Comparison of ENCODE assay signal across 8 cellular contexts in genomic region chr6:141077355-141078333, GRCh38.
A peak's percentile ranks its signal among the peaks of the same experiment; 100 is the strongest.
DNase-seq lines count a peak whose midpoint lies in the region; ATAC-seq and TF ChIP-seq lines count a peak whose summit lies in the region.
"Had no signal": no experiment of that assay in that cellular context is flagged by ENCODE, and none has a peak within 500 bp of the region (broad histone marks: within the 10 kb centered on the region; RNA-seq: fewer than 3 reads in every experiment).

No MANE protein-coding gene starts in this region.

- H3K9me3 ChIP-seq in GM23248 (ENCODE audit: low read depth), result no peaks in the 10 kb centered on the region

- H3K27me3 Mint-ChIP-seq in WTC11 (ENCODE audit: low read depth), result no peaks in the 10 kb centered on the region
- H3K27me3 Mint-ChIP-seq in naive thymus-derived CD8-positive, alpha-beta T cell, result peaks cover 0 to 4% (median 0%) of the 10 kb centered on the region in 5 donors

- no peak overlapping the region for H3K9ac ChIP-seq in GM23248

- H3K27ac ChIP-seq in GM23248, result no peak overlapping the region

- H4K20me1 ChIP-seq in GM23248 (ENCODE audit: insufficient read depth), result no peaks in the 10 kb centered on the region

- H3K9me2 ChIP-seq in GM23248 (ENCODE audit: insufficient read depth), result no peaks in the 10 kb centered on the region

- peaks cover 19% of the 10 kb centered on the region for H3K36me3 Mint-ChIP-seq in WTC11
- H3K36me3 Mint-ChIP-seq in naive thymus-derived CD8-positive, alpha-beta T cell, result no peaks in the 10 kb centered on the region

- H3K4me1 Mint-ChIP-seq in WTC11, result peaks cover 8% of the 10 kb centered on the region
- H3K4me1 Mint-ChIP-seq in naive thymus-derived CD8-positive, alpha-beta T cell, result no peaks in the 10 kb centered on the region
- H3K4me1 Mint-ChIP-seq: nephron had no signal

- 88 to 89% methylated on average over 8 of the region's 8 CpGs for WGBS in GM23248 (ENCODE audit: low coverage in 1 of 2, low lambda C conversion rate in 2 of 2, missing lambda C conversion rate in 2 of 2), 2 experiments

- no peak overlapping the region for H2AFZ ChIP-seq in GM23248

- peak; percentile 44 for TF ChIP-seq CTCF in WTC11 (IDR thresholded peaks at IDR 0.05)

- CTCF ChIA-PET in WTC11 (lab: Charles Lee), result interaction anchor here (0.5 to 1.2 kb wide), 2 partner anchors 28 to 346 kb away, joined by 3 read pairs; no protein-coding TSS in a partner anchor

- no peaks in the 10 kb centered on the region for H3K36me3 ChIP-seq in GM23248 (ENCODE audit: low read depth)

- H3K4me2 ChIP-seq in GM23248 (ENCODE audit: unreplicated experiment), result no peak overlapping the region

- H3K79me2 ChIP-seq in GM23248 (ENCODE audit: insufficient read depth), result no peaks in the 10 kb centered on the region

- in situ Hi-C loops in GM23248 (cut with MboI), result no loop called here

- H3K9me3 Mint-ChIP-seq in WTC11, result peaks cover 47% of the 10 kb centered on the region
- peaks cover 0 to 3% (median 0%) of the 10 kb centered on the region in 9 donors for H3K9me3 Mint-ChIP-seq in naive thymus-derived CD8-positive, alpha-beta T cell

- no peak overlapping the region for H3K4me3 ChIP-seq in GM23248

- no peak overlapping the region for H3K27ac Mint-ChIP-seq in WTC11
- no peak overlapping the region for H3K27ac Mint-ChIP-seq in naive thymus-derived CD8-positive, alpha-beta T cell
- H3K27ac Mint-ChIP-seq: nephron had no signal

- H3K27me3 ChIP-seq in GM23248 (replicated peaks; ENCODE audit: insufficient read depth), result no peaks in the 10 kb centered on the region

- no peaks in the 10 kb centered on the region for H3K4me1 ChIP-seq in GM23248 (ENCODE audit: insufficient read depth)

- no peak overlapping the region for H3K4me3 Mint-ChIP-seq in WTC11
- H3K4me3 Mint-ChIP-seq in naive thymus-derived CD8-positive, alpha-beta T cell, result no peak overlapping the region
- H3K4me3 Mint-ChIP-seq: nephron had no signal

- POLR2A ChIA-PET in WTC11 (lab: Charles Lee), result interaction anchor here (0.9 kb wide), 1 partner anchor 28 kb away, joined by 3 read pairs; no protein-coding TSS in a partner anchor
- POLR2A ChIA-PET in naive thymus-derived CD8-positive, alpha-beta T cell (lab: Charles Lee), result no interaction called here

- no peaks in the 10 kb centered on the region for H3F3A ChIP-seq in GM23248 (ENCODE audit: insufficient read depth)

- peak; percentile 83 for ATAC-seq in GM18517 (IDR thresholded peaks at IDR 0.05; ENCODE audit: unreplicated experiment)
- peak; percentile 99 for ATAC-seq in WTC11
- ATAC-seq in naive thymus-derived CD8-positive, alpha-beta T cell, result peak; percentile 52 to 68

- DNase-seq in GM23248, result peak; percentile 3
- peak; percentile 32 for DNase-seq in HuH-7.5 (ENCODE audit: low spot score)
- DNase-seq in WTC11 (ENCODE audit: low spot score), result peak; percentile 59
- DNase-seq in naive thymus-derived CD8-positive, alpha-beta T cell, result peak in 1 of 10 donors; percentile 12
- no peak for DNase-seq in C1 segment of cervical spinal cord (lab: John Stamatoyannopoulos, UW)
- no peak for DNase-seq in putamen (ENCODE audit: low spot score)

TF ChIP-seq in WTC11, 78 proteins besides CTCF, POLR2A, EP300 and RAD21:
- TF ChIP-seq USF2 (CRISPR knock-in tag; IDR thresholded peaks at IDR 0.05), result no peak
- no peak for TF ChIP-seq SMAD3 (CRISPR knock-in tag; IDR thresholded peaks at IDR 0.05; ENCODE audit: borderline replicate concordance)
- no peak for TF ChIP-seq EMX1 (CRISPR knock-in tag; IDR thresholded peaks at IDR 0.05)
- TF ChIP-seq ZNF423 (CRISPR knock-in tag; IDR thresholded peaks at IDR 0.05), result no peak
- TF ChIP-seq, protein P1, sequence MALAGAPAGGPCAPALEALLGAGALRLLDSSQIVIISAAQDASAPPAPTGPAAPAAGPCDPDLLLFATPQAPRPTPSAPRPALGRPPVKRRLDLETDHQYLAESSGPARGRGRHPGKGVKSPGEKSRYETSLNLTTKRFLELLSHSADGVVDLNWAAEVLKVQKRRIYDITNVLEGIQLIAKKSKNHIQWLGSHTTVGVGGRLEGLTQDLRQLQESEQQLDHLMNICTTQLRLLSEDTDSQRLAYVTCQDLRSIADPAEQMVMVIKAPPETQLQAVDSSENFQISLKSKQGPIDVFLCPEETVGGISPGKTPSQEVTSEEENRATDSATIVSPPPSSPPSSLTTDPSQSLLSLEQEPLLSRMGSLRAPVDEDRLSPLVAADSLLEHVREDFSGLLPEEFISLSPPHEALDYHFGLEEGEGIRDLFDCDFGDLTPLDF (CRISPR knock-in tag; IDR thresholded peaks at IDR 0.05), result no peak
- TF ChIP-seq MXD4 (CRISPR knock-in tag; IDR thresholded peaks at IDR 0.05; ENCODE audit: borderline replicate concordance), result 0 out of 2 replicates have a peak, but pooled peaks have one; percentile 6
- TF ChIP-seq NR2C2 (CRISPR knock-in tag; IDR thresholded peaks at IDR 0.05), result no peak
- TF ChIP-seq PRRX2 (CRISPR knock-in tag; IDR thresholded peaks at IDR 0.05), result peak; percentile 21; the same call in 1 of the 2 replicates
- TF ChIP-seq MYBL2 (CRISPR knock-in tag; IDR thresholded peaks at IDR 0.05), result no peak
- TF ChIP-seq, protein P2, sequence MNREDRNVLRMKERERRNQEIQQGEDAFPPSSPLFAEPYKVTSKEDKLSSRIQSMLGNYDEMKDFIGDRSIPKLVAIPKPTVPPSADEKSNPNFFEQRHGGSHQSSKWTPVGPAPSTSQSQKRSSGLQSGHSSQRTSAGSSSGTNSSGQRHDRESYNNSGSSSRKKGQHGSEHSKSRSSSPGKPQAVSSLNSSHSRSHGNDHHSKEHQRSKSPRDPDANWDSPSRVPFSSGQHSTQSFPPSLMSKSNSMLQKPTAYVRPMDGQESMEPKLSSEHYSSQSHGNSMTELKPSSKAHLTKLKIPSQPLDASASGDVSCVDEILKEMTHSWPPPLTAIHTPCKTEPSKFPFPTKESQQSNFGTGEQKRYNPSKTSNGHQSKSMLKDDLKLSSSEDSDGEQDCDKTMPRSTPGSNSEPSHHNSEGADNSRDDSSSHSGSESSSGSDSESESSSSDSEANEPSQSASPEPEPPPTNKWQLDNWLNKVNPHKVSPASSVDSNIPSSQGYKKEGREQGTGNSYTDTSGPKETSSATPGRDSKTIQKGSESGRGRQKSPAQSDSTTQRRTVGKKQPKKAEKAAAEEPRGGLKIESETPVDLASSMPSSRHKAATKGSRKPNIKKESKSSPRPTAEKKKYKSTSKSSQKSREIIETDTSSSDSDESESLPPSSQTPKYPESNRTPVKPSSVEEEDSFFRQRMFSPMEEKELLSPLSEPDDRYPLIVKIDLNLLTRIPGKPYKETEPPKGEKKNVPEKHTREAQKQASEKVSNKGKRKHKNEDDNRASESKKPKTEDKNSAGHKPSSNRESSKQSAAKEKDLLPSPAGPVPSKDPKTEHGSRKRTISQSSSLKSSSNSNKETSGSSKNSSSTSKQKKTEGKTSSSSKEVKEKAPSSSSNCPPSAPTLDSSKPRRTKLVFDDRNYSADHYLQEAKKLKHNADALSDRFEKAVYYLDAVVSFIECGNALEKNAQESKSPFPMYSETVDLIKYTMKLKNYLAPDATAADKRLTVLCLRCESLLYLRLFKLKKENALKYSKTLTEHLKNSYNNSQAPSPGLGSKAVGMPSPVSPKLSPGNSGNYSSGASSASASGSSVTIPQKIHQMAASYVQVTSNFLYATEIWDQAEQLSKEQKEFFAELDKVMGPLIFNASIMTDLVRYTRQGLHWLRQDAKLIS (CRISPR knock-in tag; IDR thresholded peaks at IDR 0.05; ENCODE audit: borderline replicate concordance), result no peak
- TF ChIP-seq, protein P3, sequence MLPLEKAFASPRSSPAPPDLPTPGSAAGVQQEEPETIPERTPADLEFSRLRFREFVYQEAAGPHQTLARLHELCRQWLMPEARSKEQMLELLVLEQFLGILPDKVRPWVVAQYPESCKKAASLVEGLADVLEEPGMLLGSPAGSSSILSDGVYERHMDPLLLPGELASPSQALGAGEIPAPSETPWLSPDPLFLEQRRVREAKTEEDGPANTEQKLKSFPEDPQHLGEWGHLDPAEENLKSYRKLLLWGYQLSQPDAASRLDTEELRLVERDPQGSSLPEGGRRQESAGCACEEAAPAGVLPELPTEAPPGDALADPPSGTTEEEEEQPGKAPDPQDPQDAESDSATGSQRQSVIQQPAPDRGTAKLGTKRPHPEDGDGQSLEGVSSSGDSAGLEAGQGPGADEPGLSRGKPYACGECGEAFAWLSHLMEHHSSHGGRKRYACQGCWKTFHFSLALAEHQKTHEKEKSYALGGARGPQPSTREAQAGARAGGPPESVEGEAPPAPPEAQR (CRISPR knock-in tag; IDR thresholded peaks at IDR 0.05), result 0 out of 2 replicates have a peak, but pooled peaks have one; percentile 43
- TF ChIP-seq NFATC4 (CRISPR knock-in tag; IDR thresholded peaks at IDR 0.05), result no peak
- TF ChIP-seq ZNF396 (CRISPR knock-in tag; IDR thresholded peaks at IDR 0.05; ENCODE audit: borderline replicate concordance), result peak; percentile 67; the same call in 1 of the 2 replicates
- TF ChIP-seq, protein P4, sequence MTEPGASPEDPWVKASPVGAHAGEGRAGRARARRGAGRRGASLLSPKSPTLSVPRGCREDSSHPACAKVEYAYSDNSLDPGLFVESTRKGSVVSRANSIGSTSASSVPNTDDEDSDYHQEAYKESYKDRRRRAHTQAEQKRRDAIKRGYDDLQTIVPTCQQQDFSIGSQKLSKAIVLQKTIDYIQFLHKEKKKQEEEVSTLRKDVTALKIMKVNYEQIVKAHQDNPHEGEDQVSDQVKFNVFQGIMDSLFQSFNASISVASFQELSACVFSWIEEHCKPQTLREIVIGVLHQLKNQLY (CRISPR knock-in tag; IDR thresholded peaks at IDR 0.05), result no peak
- TF ChIP-seq JAZF1 (CRISPR knock-in tag; IDR thresholded peaks at IDR 0.05), result no peak

Comparison
In these comparisons a context has a peak if more than half of its experiments do, and no peak if none do; other contexts are left out.
1. DNase-seq: peak in GM23248 (single experiment), HuH-7.5 (single experiment) and WTC11 (single experiment); none in C1 segment of cervical spinal cord (0 of 14) and putamen (single experiment).
2. Peak in every context shown above with its lines, with median percentiles within 50 percentile points of each other: ATAC-seq.